In genomic region chrX:46967547-46967946, GRCh38 we compare ENCODE assay signal across 1 cellular context.
A peak's percentile ranks its signal among the peaks of the same experiment; 100 is the strongest.
TF ChIP-seq lines count a peak whose summit lies in the region.

No MANE protein-coding gene starts in this region.

TF ChIP-seq in GM12878, 131 proteins besides CTCF, POLR2A, EP300 and RAD21 (continued from another document and continues in another):
- TF ChIP-seq ZBTB33 (IDR thresholded peaks at IDR 0.05) (no peak), ZNF24 (IDR thresholded peaks at IDR 0.05) (peak; percentile 92), HDGF (IDR thresholded peaks at IDR 0.05) (no peak), ZBED1 (IDR thresholded peaks at IDR 0.05; ENCODE audit: borderline replicate concordance) (peak; percentile 87), MTA2 (IDR thresholded peaks at IDR 0.05; ENCODE audit: low read depth) (peak; percentile 89), ASH2L (IDR thresholded peaks at IDR 0.05; ENCODE audit: borderline replicate concordance, low read depth) (no peak), NR2F1 (conservative IDR thresholded peaks at IDR 0.05) (peak; percentile 93), RB1 (IDR thresholded peaks at IDR 0.05; ENCODE audit: borderline replicate concordance) (no peak), CHD2 (IDR thresholded peaks at IDR 0.05; ENCODE audit: borderline replicate concordance, low read depth, low read length) (no peak), USF2 (IDR thresholded peaks at IDR 0.05; ENCODE audit: borderline replicate concordance, low read depth, low read length) (no peak), SP1 (IDR thresholded peaks at IDR 0.05; ENCODE audit: low read depth, low read length) (no peak), TBL1XR1 (IDR thresholded peaks at IDR 0.05; ENCODE audit: low read depth, low read length) (peak; percentile 81), TCF7 (IDR thresholded peaks at IDR 0.05; ENCODE audit: borderline replicate concordance) (no peak; the same call in 1 of the 2 replicates), LARP7 (IDR thresholded peaks at IDR 0.05) (no peak), BCL11A (IDR thresholded peaks at IDR 0.05; ENCODE audit: low read depth, low read length) (peak; percentile 88), SIN3A (IDR thresholded peaks at IDR 0.05; ENCODE audit: low read depth, low read length) (no peak), MYC (IDR thresholded peaks at IDR 0.05; ENCODE audit: insufficient read depth, insufficient read length, insufficient replicate concordance, low read length, severe bottlenecking) (no peak), IKZF1 (conservative IDR thresholded peaks at IDR 0.05) (peak; percentile 79), SPI1 (IDR thresholded peaks at IDR 0.05; ENCODE audit: borderline replicate concordance, insufficient read depth, low read depth, low read length) (no peak), FOS (IDR thresholded peaks at IDR 0.05; ENCODE audit: borderline replicate concordance, extremely low read depth, insufficient read length) (no peak), NFYA (IDR thresholded peaks at IDR 0.05; ENCODE audit: borderline replicate concordance, low read depth, low read length) (no peak), ZNF384 (IDR thresholded peaks at IDR 0.05; ENCODE audit: borderline replicate concordance, low read depth, low read length) (no peak), MEF2A (IDR thresholded peaks at IDR 0.05; ENCODE audit: insufficient read depth, low read depth, low read length) (peak; percentile 98), POU2F2 (IDR thresholded peaks at IDR 0.05; ENCODE audit: borderline replicate concordance, low read depth, low read length) (peak; percentile 70; the same call in 1 of the 3 replicates), NFIC (IDR thresholded peaks at IDR 0.05; ENCODE audit: low read depth, low read length) (peak; percentile 92), MYB (IDR thresholded peaks at IDR 0.05; ENCODE audit: borderline replicate concordance, low read depth, low read length) (no peak), RBBP5 (conservative IDR thresholded peaks at IDR 0.05) (no peak), ZNF207 (IDR thresholded peaks at IDR 0.05; ENCODE audit: borderline replicate concordance) (no peak), SMARCA5 (IDR thresholded peaks at IDR 0.05) (no peak), GABPA (IDR thresholded peaks at IDR 0.05; ENCODE audit: low read depth) (peak; percentile 69), MAX (IDR thresholded peaks at IDR 0.05; ENCODE audit: low read depth, low read length) (no peak), STAT3 (IDR thresholded peaks at IDR 0.05; ENCODE audit: low read depth, low read length) (no peak), KDM1A (IDR thresholded peaks at IDR 0.05; ENCODE audit: borderline replicate concordance) (no peak), IKZF2 (IDR thresholded peaks at IDR 0.05) (peak; percentile 83 to 84), YY1 (IDR thresholded peaks at IDR 0.05; ENCODE audit: low read depth, low read length) (no peak), SRF (IDR thresholded peaks at IDR 0.05; ENCODE audit: low read depth in 2 of 2, low read length in 2 of 2) (peak in 1 of 2 experiments; percentile 76; a peak in 2 of 4 replicates), RUNX3 (IDR thresholded peaks at IDR 0.05; ENCODE audit: low read length) (peak; percentile 76), NR2C2 (IDR thresholded peaks at IDR 0.05; ENCODE audit: borderline replicate concordance, control insufficient read depth, insufficient read length, low read depth) (no peak), ZNF274 (IDR thresholded peaks at IDR 0.05; ENCODE audit: insufficient read depth, insufficient read length) (no peak), FOXM1 (IDR thresholded peaks at IDR 0.05; ENCODE audit: low read depth, low read length) (peak; percentile 95), TAF1 (IDR thresholded peaks at IDR 0.05; ENCODE audit: borderline replicate concordance, low read depth, low read length) (no peak), ELK1 (IDR thresholded peaks at IDR 0.05; ENCODE audit: low read depth, low read length) (no peak), RELA (IDR thresholded peaks at IDR 0.05; ENCODE audit: borderline replicate concordance, partially characterized antibody) (no peak), BACH1 (IDR thresholded peaks at IDR 0.05; ENCODE audit: borderline replicate concordance) (no peak), JUNB (IDR thresholded peaks at IDR 0.05) (peak; percentile 99), HCFC1 (IDR thresholded peaks at IDR 0.05; ENCODE audit: low read length) (no peak), ZNF217 (IDR thresholded peaks at IDR 0.05) (peak; percentile 100), CBX5 (IDR thresholded peaks at IDR 0.05; ENCODE audit: low read depth) (0 out of 2 replicates have a peak, but pooled peaks have one; percentile 49), ESRRA (IDR thresholded peaks at IDR 0.05; ENCODE audit: low read length) (no peak), BRCA1 (IDR thresholded peaks at IDR 0.05; ENCODE audit: low read depth, low read length) (no peak), CREB1 (IDR thresholded peaks at IDR 0.05; ENCODE audit: low read depth) (no peak), PML (IDR thresholded peaks at IDR 0.05; ENCODE audit: low read length) (peak; percentile 71; the same call in 1 of the 2 replicates)
- TF ChIP-seq, protein P1, sequence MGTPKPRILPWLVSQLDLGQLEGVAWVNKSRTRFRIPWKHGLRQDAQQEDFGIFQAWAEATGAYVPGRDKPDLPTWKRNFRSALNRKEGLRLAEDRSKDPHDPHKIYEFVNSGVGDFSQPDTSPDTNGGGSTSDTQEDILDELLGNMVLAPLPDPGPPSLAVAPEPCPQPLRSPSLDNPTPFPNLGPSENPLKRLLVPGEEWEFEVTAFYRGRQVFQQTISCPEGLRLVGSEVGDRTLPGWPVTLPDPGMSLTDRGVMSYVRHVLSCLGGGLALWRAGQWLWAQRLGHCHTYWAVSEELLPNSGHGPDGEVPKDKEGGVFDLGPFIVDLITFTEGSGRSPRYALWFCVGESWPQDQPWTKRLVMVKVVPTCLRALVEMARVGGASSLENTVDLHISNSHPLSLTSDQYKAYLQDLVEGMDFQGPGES (IDR thresholded peaks at IDR 0.05): no peak
- TF ChIP-seq, protein P2, sequence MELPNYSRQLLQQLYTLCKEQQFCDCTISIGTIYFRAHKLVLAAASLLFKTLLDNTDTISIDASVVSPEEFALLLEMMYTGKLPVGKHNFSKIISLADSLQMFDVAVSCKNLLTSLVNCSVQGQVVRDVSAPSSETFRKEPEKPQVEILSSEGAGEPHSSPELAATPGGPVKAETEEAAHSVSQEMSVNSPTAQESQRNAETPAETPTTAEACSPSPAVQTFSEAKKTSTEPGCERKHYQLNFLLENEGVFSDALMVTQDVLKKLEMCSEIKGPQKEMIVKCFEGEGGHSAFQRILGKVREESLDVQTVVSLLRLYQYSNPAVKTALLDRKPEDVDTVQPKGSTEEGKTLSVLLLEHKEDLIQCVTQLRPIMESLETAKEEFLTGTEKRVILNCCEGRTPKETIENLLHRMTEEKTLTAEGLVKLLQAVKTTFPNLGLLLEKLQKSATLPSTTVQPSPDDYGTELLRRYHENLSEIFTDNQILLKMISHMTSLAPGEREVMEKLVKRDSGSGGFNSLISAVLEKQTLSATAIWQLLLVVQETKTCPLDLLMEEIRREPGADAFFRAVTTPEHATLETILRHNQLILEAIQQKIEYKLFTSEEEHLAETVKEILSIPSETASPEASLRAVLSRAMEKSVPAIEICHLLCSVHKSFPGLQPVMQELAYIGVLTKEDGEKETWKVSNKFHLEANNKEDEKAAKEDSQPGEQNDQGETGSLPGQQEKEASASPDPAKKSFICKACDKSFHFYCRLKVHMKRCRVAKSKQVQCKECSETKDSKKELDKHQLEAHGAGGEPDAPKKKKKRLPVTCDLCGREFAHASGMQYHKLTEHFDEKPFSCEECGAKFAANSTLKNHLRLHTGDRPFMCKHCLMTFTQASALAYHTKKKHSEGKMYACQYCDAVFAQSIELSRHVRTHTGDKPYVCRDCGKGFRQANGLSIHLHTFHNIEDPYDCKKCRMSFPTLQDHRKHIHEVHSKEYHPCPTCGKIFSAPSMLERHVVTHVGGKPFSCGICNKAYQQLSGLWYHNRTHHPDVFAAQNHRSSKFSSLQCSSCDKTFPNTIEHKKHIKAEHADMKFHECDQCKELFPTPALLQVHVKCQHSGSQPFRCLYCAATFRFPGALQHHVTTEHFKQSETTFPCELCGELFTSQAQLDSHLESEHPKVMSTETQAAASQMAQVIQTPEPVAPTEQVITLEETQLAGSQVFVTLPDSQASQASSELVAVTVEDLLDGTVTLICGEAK (IDR thresholded peaks at IDR 0.05; ENCODE audit: borderline replicate concordance): no peak
- TF ChIP-seq, protein P3, sequence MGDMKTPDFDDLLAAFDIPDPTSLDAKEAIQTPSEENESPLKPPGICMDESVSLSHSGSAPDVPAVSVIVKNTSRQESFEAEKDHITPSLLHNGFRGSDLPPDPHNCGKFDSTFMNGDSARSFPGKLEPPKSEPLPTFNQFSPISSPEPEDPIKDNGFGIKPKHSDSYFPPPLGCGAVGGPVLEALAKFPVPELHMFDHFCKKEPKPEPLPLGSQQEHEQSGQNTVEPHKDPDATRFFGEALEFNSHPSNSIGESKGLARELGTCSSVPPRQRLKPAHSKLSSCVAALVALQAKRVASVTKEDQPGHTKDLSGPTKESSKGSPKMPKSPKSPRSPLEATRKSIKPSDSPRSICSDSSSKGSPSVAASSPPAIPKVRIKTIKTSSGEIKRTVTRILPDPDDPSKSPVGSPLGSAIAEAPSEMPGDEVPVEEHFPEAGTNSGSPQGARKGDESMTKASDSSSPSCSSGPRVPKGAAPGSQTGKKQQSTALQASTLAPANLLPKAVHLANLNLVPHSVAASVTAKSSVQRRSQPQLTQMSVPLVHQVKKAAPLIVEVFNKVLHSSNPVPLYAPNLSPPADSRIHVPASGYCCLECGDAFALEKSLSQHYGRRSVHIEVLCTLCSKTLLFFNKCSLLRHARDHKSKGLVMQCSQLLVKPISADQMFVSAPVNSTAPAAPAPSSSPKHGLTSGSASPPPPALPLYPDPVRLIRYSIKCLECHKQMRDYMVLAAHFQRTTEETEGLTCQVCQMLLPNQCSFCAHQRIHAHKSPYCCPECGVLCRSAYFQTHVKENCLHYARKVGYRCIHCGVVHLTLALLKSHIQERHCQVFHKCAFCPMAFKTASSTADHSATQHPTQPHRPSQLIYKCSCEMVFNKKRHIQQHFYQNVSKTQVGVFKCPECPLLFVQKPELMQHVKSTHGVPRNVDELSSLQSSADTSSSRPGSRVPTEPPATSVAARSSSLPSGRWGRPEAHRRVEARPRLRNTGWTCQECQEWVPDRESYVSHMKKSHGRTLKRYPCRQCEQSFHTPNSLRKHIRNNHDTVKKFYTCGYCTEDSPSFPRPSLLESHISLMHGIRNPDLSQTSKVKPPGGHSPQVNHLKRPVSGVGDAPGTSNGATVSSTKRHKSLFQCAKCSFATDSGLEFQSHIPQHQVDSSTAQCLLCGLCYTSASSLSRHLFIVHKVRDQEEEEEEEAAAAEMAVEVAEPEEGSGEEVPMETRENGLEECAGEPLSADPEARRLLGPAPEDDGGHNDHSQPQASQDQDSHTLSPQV (IDR thresholded peaks at IDR 0.05): no peak
- TF ChIP-seq, protein P4, sequence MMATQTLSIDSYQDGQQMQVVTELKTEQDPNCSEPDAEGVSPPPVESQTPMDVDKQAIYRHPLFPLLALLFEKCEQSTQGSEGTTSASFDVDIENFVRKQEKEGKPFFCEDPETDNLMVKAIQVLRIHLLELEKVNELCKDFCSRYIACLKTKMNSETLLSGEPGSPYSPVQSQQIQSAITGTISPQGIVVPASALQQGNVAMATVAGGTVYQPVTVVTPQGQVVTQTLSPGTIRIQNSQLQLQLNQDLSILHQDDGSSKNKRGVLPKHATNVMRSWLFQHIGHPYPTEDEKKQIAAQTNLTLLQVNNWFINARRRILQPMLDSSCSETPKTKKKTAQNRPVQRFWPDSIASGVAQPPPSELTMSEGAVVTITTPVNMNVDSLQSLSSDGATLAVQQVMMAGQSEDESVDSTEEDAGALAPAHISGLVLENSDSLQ (IDR thresholded peaks at IDR 0.05): no peak
- TF ChIP-seq, protein P5, sequence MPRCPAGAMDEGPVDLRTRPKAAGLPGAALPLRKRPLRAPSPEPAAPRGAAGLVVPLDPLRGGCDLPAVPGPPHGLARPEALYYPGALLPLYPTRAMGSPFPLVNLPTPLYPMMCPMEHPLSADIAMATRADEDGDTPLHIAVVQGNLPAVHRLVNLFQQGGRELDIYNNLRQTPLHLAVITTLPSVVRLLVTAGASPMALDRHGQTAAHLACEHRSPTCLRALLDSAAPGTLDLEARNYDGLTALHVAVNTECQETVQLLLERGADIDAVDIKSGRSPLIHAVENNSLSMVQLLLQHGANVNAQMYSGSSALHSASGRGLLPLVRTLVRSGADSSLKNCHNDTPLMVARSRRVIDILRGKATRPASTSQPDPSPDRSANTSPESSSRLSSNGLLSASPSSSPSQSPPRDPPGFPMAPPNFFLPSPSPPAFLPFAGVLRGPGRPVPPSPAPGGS (IDR thresholded peaks at IDR 0.05; ENCODE audit: borderline replicate concordance, insufficient read depth, low read depth, low read length, poor library complexity, severe bottlenecking): peak; percentile 55
